In genomic region chr22:30802202-30803166, GRCh38 we compare ENCODE assay signal across 8 cellular contexts.
DNase-seq lines count a peak whose midpoint lies in the region; ATAC-seq, FAIRE-seq and TF ChIP-seq lines count a peak whose summit lies in the region.

No MANE protein-coding gene starts in this region.

- no peaks in the 10 kb centered on the region for H4K20me1 ChIP-seq in neural cell (ENCODE audit: insufficient read depth)

- TF ChIP-seq CTCF in foreskin keratinocyte (conservative IDR thresholded peaks at IDR 0.05) (peak; percentile 54), neural cell (IDR thresholded peaks at IDR 0.05; ENCODE audit: poor library complexity, severe bottlenecking) (peak; percentile 86), stomach (IDR thresholded peaks at IDR 0.05) (peak in 5 of 7 experiments; percentile 38 to 52 (median 44))

- H3K27me3 ChIP-seq in SJCRH30 = no peaks in the 10 kb centered on the region
- peaks cover 26% of the 10 kb centered on the region for H3K27me3 ChIP-seq in foreskin keratinocyte
- H3K27me3 ChIP-seq in neural cell (ENCODE audit: insufficient read depth, low read depth, low read length) = peaks cover 53% of the 10 kb centered on the region
- H3K27me3 ChIP-seq in stomach = peaks cover 0 to 59% (median 23%) of the 10 kb centered on the region in 3 donors

- no peak overlapping the region for H3K4me3 ChIP-seq in SJCRH30
- peak overlapping the region; percentile 83 for H3K4me3 ChIP-seq in neural cell (ENCODE audit: low read length)
- peak overlapping the region in 3 of 4 donors; percentile 20 to 39 (median 24) for H3K4me3 ChIP-seq in stomach

- ATAC-seq in foreskin keratinocyte (peak; percentile 93), GM19023 (IDR thresholded peaks at IDR 0.05; ENCODE audit: unreplicated experiment) (no peak)

- no peak overlapping the region for H3K27ac ChIP-seq in SJCRH30
- H3K27ac ChIP-seq in foreskin keratinocyte = no peak overlapping the region
- no peak overlapping the region for H3K27ac ChIP-seq in neural cell (ENCODE audit: low read length)
- H3K27ac ChIP-seq in stomach = no peak overlapping the region

- H3K9me2 ChIP-seq in neural cell (ENCODE audit: insufficient read depth, low read length) = no peaks in the 10 kb centered on the region

- no peak for TF ChIP-seq POLR2A in stomach (IDR thresholded peaks at IDR 0.05)

- peak overlapping the region; percentile 63 for H3K9ac ChIP-seq in neural cell (ENCODE audit: low read length)

- DNase-seq in DMS53 treated with DMSO at 0.1 percent for 48 hours (lab: John Stamatoyannopoulos, UW; ENCODE audit: unreplicated experiment) = peak; percentile 19
- DNase-seq in HTR-8/SVneo (ENCODE audit: insufficient read length, low spot score) = peak; percentile 75
- peak; percentile 91 to 93 for DNase-seq in SJCRH30
- peak; percentile 66 for DNase-seq in activated naive CD4-positive, alpha-beta T cell treated with Interleukin-2 at 50 U/mL for 16 hours
- DNase-seq in foreskin keratinocyte = peak; percentile 66 to 84
- DNase-seq in stomach = peak; percentile 90

- H3K4me2 ChIP-seq in neural cell (ENCODE audit: low read length) = peak overlapping the region; percentile 63

- intact Hi-C loops in stomach (cut with DNase I; ENCODE audit: low total_unique reads) = no loop called here

- no peaks in the 10 kb centered on the region for H3K9me3 ChIP-seq in SJCRH30 (replicated peaks)
- H3K9me3 ChIP-seq in neural cell (ENCODE audit: low read length) = no peaks in the 10 kb centered on the region
- no peaks in the 10 kb centered on the region for H3K9me3 ChIP-seq in stomach

- no peak for TF ChIP-seq EP300 in neural cell (conservative IDR thresholded peaks at IDR 0.05; ENCODE audit: poor library complexity, severe bottlenecking)
- no peak for TF ChIP-seq EP300 in stomach (IDR thresholded peaks at IDR 0.05)

- FAIRE-seq in HTR-8/SVneo (lab: Jason Lieb, UNC) = peak; percentile 69

- H2AFZ ChIP-seq in neural cell (ENCODE audit: low read depth, low read length) = no peak overlapping the region

- 3 to 12% (median 5%) methylated on average over 46 to 85 of the region's 85 CpGs for WGBS in stomach, 5 donors

- H3K36me3 ChIP-seq in SJCRH30 (no peaks in the 10 kb centered on the region), neural cell (ENCODE audit: insufficient read depth, low read length) (no peaks in the 10 kb centered on the region), stomach (no peaks in the 10 kb centered on the region)

- TF ChIP-seq RAD21 in neural cell (conservative IDR thresholded peaks at IDR 0.05) = peak; percentile 49

- H3K4me1 ChIP-seq in SJCRH30 = no peaks in the 10 kb centered on the region
- peaks cover 8% of the 10 kb centered on the region for H3K4me1 ChIP-seq in foreskin keratinocyte
- H3K4me1 ChIP-seq in stomach = peaks cover 7 to 16% (median 14%) of the 10 kb centered on the region in 4 donors

- no peaks in the 10 kb centered on the region for H3F3A ChIP-seq in neural cell (ENCODE audit: insufficient read depth, low read length, poor library complexity, severe bottlenecking)

- H3K79me2 ChIP-seq in neural cell (replicated peaks; ENCODE audit: insufficient read depth, low read length) = no peaks in the 10 kb centered on the region

TF ChIP-seq in neural cell, 6 proteins besides CTCF, POLR2A, EP300 and RAD21:
- peak; percentile 95 for TF ChIP-seq REST (IDR thresholded peaks at IDR 0.05; ENCODE audit: borderline replicate concordance)
- no peak for TF ChIP-seq POLR2AphosphoS5 (IDR thresholded peaks at IDR 0.05)
- no peak for TF ChIP-seq TAF1 (IDR thresholded peaks at IDR 0.05; ENCODE audit: low read depth)
- peak; percentile 44 for TF ChIP-seq SMC3 (conservative IDR thresholded peaks at IDR 0.05; ENCODE audit: poor library complexity)
- peak; percentile 43 for TF ChIP-seq MXI1 (conservative IDR thresholded peaks at IDR 0.05; ENCODE audit: poor library complexity, severe bottlenecking)
- no peak for TF ChIP-seq EZH2 (IDR thresholded peaks at IDR 0.05; ENCODE audit: borderline replicate concordance, insufficient read depth, low read length, poor library complexity, severe bottlenecking)

Comparison
In these comparisons a context has a peak if more than half of its experiments do, and no peak if none do; other contexts are left out.
1. DNase-seq: peak in every context shown above with its lines; median percentile 92 in SJCRH30; 90 in stomach; 75 in HTR-8/SVneo; 75 in foreskin keratinocyte; 66 in activated naive CD4-positive, alpha-beta T cell treated with Interleukin-2 at 50 U/mL for 16 hours; 19 in DMS53 treated with DMSO at 0.1 percent for 48 hours.